Comparison of ENCODE assay signal across 8 cellular contexts in the genomic region with DNA sequence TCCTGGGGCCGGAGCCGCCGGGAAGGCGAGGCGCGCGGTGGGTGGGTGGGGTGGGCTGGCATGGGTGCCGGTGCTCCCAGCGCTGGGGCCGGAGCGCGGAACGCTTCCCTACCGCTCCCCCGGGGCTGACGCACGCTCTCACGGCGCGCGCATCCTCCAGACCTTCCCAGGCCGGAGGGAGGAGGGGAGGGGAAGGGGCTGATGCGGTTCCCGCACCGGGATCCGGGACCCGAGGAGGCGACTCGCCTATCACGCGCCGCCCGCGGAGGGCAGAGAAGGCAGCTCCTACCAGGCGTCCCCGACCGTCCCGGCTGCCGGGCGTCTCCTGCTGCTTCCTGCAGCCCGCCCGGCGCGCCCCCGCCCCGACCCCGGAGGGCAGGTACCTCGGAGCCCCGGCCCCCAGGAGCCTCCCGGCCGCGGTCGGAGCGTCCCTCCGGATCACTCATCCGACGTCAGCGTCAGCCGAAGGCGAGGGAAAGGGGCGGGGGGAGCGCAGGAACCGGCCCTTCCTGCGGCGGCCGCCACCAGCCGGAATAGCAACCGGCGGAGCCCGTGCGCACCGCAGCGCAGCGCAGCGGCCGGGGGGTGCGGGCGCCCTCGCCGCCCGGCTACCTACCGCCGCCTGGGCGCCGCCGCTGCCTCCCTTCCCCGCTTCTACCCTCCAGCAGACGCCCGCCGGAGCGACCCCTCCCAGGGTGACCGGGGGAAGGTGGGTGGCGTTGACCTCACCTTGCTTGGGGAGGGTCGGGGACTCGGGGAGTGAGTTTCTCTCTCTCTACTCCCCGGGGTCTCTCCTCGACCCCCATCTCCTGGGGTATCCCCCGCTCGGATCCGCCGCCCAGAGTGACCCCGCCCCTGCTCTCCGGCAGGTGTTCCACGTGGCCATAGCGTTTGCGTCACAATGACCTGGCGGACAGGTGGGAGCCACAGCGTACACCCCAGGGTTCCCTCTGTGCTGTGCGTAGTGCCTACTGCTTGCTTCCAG. TPM values are rescaled to one million over a fixed set of nuclear protein-coding genes. Genes with fewer than 3 reads are reported as not detected.
A peak's percentile ranks its signal among the peaks of the same experiment; 100 is the strongest.
DNase-seq lines count a peak whose midpoint lies in the region; ATAC-seq, FAIRE-seq and TF ChIP-seq lines count a peak whose summit lies in the region.

A gene (minus strand): TSS at position 457 of the 985 bp plus-strand sequence. CDS start 26,241 bp downstream, outside the sequence.

- peak within 1 kb of the TSS; percentile 80 for H3K4me2 ChIP-seq in KMS-11
- H3K4me2 ChIP-seq in keratinocyte (ENCODE audit: control insufficient read depth, extremely low read depth, insufficient read depth, low read depth, low read length), result peak within 1 kb of the TSS; percentile 58

- DNase-seq in DMS 273 (lab: John Stamatoyannopoulos, UW; ENCODE audit: unreplicated experiment) (peak; percentile 94), chondrocyte (ENCODE audit: low spot score) (peak; percentile 91), keratinocyte (ENCODE audit: low read depth, low spot score) (no peak), small intestine (peak; percentile 78), AML-193 (lab: John Stamatoyannopoulos, UW) (no peak)

- peaks cover 8% of the 10 kb centered on the region for H3K4me1 Mint-ChIP-seq in chondrocyte (ENCODE audit: low read depth)

- H3K4me3 ChIP-seq in KMS-11 (IDR thresholded peaks at IDR 0.05; ENCODE audit: insufficient read depth, low read depth, low read length) (no peak within 1 kb of the TSS), keratinocyte (ENCODE audit: control insufficient read depth in 2 of 3, extremely low read depth in 1 of 3, insufficient read depth in 2 of 3, low read depth in 1 of 3, low read length in 3 of 3) (peak within 1 kb of the TSS; percentile 56 to 66 (median 61)), small intestine (ENCODE audit: low read depth in 1 of 2, low read length in 2 of 2) (peak within 1 kb of the TSS; percentile 70 to 92)

- H3K9me1 ChIP-seq in keratinocyte (ENCODE audit: control insufficient read depth, extremely low read depth, insufficient read depth, low read length), result no peaks in the 10 kb centered on the region

- H2AFZ ChIP-seq in KMS-11 (ENCODE audit: low read depth), result peak within 1 kb of the TSS; percentile 91
- H2AFZ ChIP-seq in keratinocyte (ENCODE audit: control insufficient read depth, low read length), result peak within 1 kb of the TSS; percentile 60

- peaks cover 2% of the 10 kb centered on the region for H3K36me3 Mint-ChIP-seq in chondrocyte (ENCODE audit: low read depth)

- H3K36me3 ChIP-seq in KMS-11 (ENCODE audit: insufficient read depth) (no peaks in the 10 kb centered on the region), keratinocyte (ENCODE audit: control insufficient read depth in 2 of 2, extremely low read depth in 1 of 2, insufficient read depth in 2 of 2, low read length in 2 of 2) (no peaks in the 10 kb centered on the region), small intestine (ENCODE audit: control insufficient read depth in 2 of 2, insufficient read depth in 2 of 2, low read length in 2 of 2) (no peaks in the 10 kb centered on the region)

- FAIRE-seq in keratinocyte (lab: Jason Lieb, UNC), result no peak
- no peak for FAIRE-seq in small intestine (lab: Jason Lieb, UNC)

- H3K27ac Mint-ChIP-seq in chondrocyte (ENCODE audit: unreplicated experiment), result peak within 1 kb of the TSS; percentile 18

- H3K9me3 ChIP-seq in keratinocyte (ENCODE audit: control insufficient read depth, low read depth, low read length) (no peaks in the 10 kb centered on the region), small intestine (ENCODE audit: control insufficient read depth, low read depth) (no peaks in the 10 kb centered on the region)

- no peak for TF ChIP-seq CTCF in KMS-11 (conservative IDR thresholded peaks at IDR 0.05; ENCODE audit: low read depth, low read length)
- TF ChIP-seq CTCF in chondrocyte (IDR thresholded peaks at IDR 0.05), result no peak
- TF ChIP-seq CTCF in keratinocyte (optimal IDR thresholded peaks at IDR 0.05 in 1 of 3, IDR thresholded peaks at IDR 0.05 in 1 of 3, conservative IDR thresholded peaks at IDR 0.05 in 1 of 3; ENCODE audit: extremely low read depth in 1 of 3, insufficient read depth in 2 of 3, low read length in 3 of 3), result no peak

- H3K27ac ChIP-seq in KMS-11 (peak within 1 kb of the TSS; percentile 43), keratinocyte (ENCODE audit: control insufficient read depth, insufficient read depth, low read length) (no peak within 1 kb of the TSS), small intestine (ENCODE audit: low read depth in 1 of 2, low read length in 1 of 2) (peak within 1 kb of the TSS; percentile 42 to 98)

- no peaks in the 10 kb centered on the region for H3K27me3 ChIP-seq in KMS-11 (ENCODE audit: insufficient read depth, low read depth)
- peaks cover 4% of the 10 kb centered on the region for H3K27me3 ChIP-seq in keratinocyte (ENCODE audit: control insufficient read depth, extremely low read depth, insufficient read depth, low read length)
- peaks cover 0 to 5% of the 10 kb centered on the region in 2 donors for H3K27me3 ChIP-seq in small intestine (ENCODE audit: control insufficient read depth in 2 of 2, insufficient read depth in 2 of 2, low read length in 2 of 2)

- peaks cover 13% of the 10 kb centered on the region for H3K4me1 ChIP-seq in KMS-11 (ENCODE audit: low read depth, poor library complexity, severe bottlenecking)
- H3K4me1 ChIP-seq in keratinocyte (ENCODE audit: control insufficient read depth, extremely low read depth, insufficient read depth, low read length), result no peaks in the 10 kb centered on the region
- peaks cover 0 to 7% of the 10 kb centered on the region in 2 donors for H3K4me1 ChIP-seq in small intestine (ENCODE audit: control insufficient read depth in 2 of 2, insufficient read depth in 1 of 2, low read depth in 1 of 2, low read length in 1 of 2)

- ATAC-seq in GM21367 (IDR thresholded peaks at IDR 0.05; ENCODE audit: unreplicated experiment), result peak; percentile 73
- ATAC-seq in SK-N-SH treated with all-trans-retinoic acid at 6 μM for 48 hours, result peak; percentile 79

- H4K20me1 ChIP-seq in KMS-11 (ENCODE audit: insufficient read depth), result no peaks in the 10 kb centered on the region
- H4K20me1 ChIP-seq in keratinocyte (ENCODE audit: control insufficient read depth, extremely low read depth, insufficient read depth, low read length), result no peaks in the 10 kb centered on the region

- H3K9me3 Mint-ChIP-seq in chondrocyte (ENCODE audit: low read depth), result peaks cover 9% of the 10 kb centered on the region

- H3K4me3 Mint-ChIP-seq in chondrocyte (ENCODE audit: unreplicated experiment), result peak within 1 kb of the TSS; percentile 73

- H3K79me2 ChIP-seq in KMS-11 (ENCODE audit: insufficient read depth, low read depth) (no peaks in the 10 kb centered on the region), keratinocyte (ENCODE audit: control insufficient read depth, insufficient read depth, low read length) (no peaks in the 10 kb centered on the region)

- 1 to 2% (median 1%) methylated on average over 50 to 109 of the region's 109 CpGs for WGBS in small intestine, 3 donors

- H3K27me3 Mint-ChIP-seq in chondrocyte (ENCODE audit: low read depth), result peaks cover 26% of the 10 kb centered on the region

- peak within 1 kb of the TSS; percentile 59 for H3K9ac ChIP-seq in KMS-11
- H3K9ac ChIP-seq in keratinocyte (ENCODE audit: control insufficient read depth, extremely low read depth, insufficient read depth, low read length), result peak within 1 kb of the TSS; percentile 33

- dilution Hi-C loops in keratinocyte (cut with MboI; ENCODE audit: extremely low pct_ligation_motif_present, low sequenced_read_pairs), result no loop called here

TF ChIP-seq in SK-N-SH treated with all-trans-retinoic acid at 6 μM for 48 hours, 23 proteins besides CTCF, POLR2A, EP300 and RAD21:
- no peak for TF ChIP-seq CSDC2 (CRISPR knock-in tag; IDR thresholded peaks at IDR 0.05)
- TF ChIP-seq TCF4 (CRISPR knock-in tag; IDR thresholded peaks at IDR 0.05; ENCODE audit: borderline replicate concordance), result no peak
- TF ChIP-seq SNAI2 (CRISPR knock-in tag; IDR thresholded peaks at IDR 0.05), result no peak
- no peak for TF ChIP-seq ZC3H10 (CRISPR knock-in tag; IDR thresholded peaks at IDR 0.05)

RNA-seq across cellular contexts. Expression of the gene that starts here (rescaled TPM):
- 2.2 to 5.0 TPM (median 3.7 TPM) in 3 replicates for total RNA-seq in chondrocyte
- polyA plus RNA-seq in keratinocyte (1.1 to 1.9 TPM (median 1.1 TPM) in 3 replicates), small intestine (10 to 100 TPM; 32.1 to 49.9 (median 41.6) TPM)
- polyA plus RNA-seq in keratinocyte (2011; ENCODE audit: low read depth), result 5.6 TPM
- polyA plus RNA-seq in keratinocyte (2011; cell fraction: cytosol; rRNA removed), result 2.1 and 2.3 TPM in 2 replicates
- 4.6 and 7.7 TPM in 2 replicates for polyA plus RNA-seq in keratinocyte (2011; cell fraction: nucleus; rRNA removed)
- 1.5 and 5.6 TPM in 2 replicates for polyA plus RNA-seq in keratinocyte (2012; ENCODE audit: low replicate concordance)
- polyA minus RNA-seq in keratinocyte, result 2.8 to 7.0 TPM in 2 of 3 replicates, not detected in the other
- 1.9 TPM for polyA minus RNA-seq in keratinocyte (2011; cell fraction: cytosol; rRNA and poly(A)+ RNA removed)
- 2.0 and 4.6 TPM in 2 replicates for polyA minus RNA-seq in keratinocyte (2011; cell fraction: nucleus; rRNA and poly(A)+ RNA removed)

Comparison
In these comparisons a context has a peak if more than half of its experiments do, and no peak if none do; other contexts are left out.
1. DNase-seq: peak in DMS 273 (single experiment), chondrocyte (single experiment) and small intestine (single experiment); none in keratinocyte (single experiment) and AML-193 (0 of 2).